28 cellular contexts compared by ENCODE assay signal in the genomic region with DNA sequence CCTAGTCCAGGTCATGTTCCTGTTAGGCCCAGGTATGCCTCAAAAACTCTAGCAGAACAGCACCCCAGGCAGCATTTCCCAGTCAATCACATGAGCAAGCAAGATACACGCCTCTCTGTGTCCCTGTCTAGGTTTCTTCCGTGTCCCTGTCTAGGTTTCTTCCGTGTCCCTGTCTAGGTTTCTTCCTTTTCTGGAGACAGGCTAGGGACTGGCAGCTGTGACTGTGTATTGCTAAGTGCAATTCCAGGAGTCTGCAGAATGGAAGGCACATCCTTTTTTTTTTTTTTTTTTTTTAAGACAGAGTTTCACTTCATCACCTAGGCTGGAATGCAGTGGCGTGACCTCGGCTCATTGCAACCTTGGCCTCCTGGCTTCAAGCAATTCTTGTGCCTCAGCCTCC.
"Had no signal": no experiment of that assay in that cellular context is flagged by ENCODE, and none has a peak within 500 bp of the region (broad histone marks: within the 10 kb centered on the region; RNA-seq: fewer than 3 reads in every experiment).

No MANE protein-coding gene starts in this region.

- ATAC-seq: activated CD4-positive, alpha-beta T cell treated with anti-CD3 and anti-CD28 coated beads for 36 hours; activated CD8-positive, alpha-beta T cell treated with anti-CD3 and anti-CD28 coated beads, Interleukin-2, amount 10 ng/mL, durations not matched to agents 7 days and 5 days; activated naive CD4-positive, alpha-beta T cell treated with anti-CD3 and anti-CD28 coated beads, Interleukin-2, amount 50 U/mL, for 72 hours; activated T-cell treated with anti-CD3 and anti-CD28 coated beads, Interleukin-2, amount 50 U/mL, for 72 hours; effector memory CD8-positive, alpha-beta T cell had no signal

- H3K36me3 Mint-ChIP-seq: activated CD4-positive, alpha-beta memory T cell treated with anti-CD3 and anti-CD28 coated beads for 36 hours; activated naive CD4-positive, alpha-beta T cell treated with anti-CD3 and anti-CD28 coated beads, Interleukin-2, amount 10 ng/mL, durations not matched to agents 7 days and 5 days; activated naive CD4-positive, alpha-beta T cell treated with anti-CD3 and anti-CD28 coated beads, Interleukin-2, amount 50 U/mL, for 72 hours; activated naive CD8-positive, alpha-beta T cell treated with anti-CD3 and anti-CD28 coated beads, Interleukin-2, amount 10 ng/mL, durations not matched to agents 7 days and 5 days had no signal

- H3K4me1 Mint-ChIP-seq: activated CD4-positive, alpha-beta T cell treated with anti-CD3 and anti-CD28 coated beads for 36 hours; activated CD4-positive, alpha-beta T cell treated with anti-CD3 and anti-CD28 coated beads, Interleukin-2, amount 10 ng/mL, durations not matched to agents 24 days and 14 days; activated naive CD4-positive, alpha-beta T cell treated with anti-CD3 and anti-CD28 coated beads, Interleukin-2, amount 10 ng/mL, durations not matched to agents 7 days and 5 days; activated naive CD8-positive, alpha-beta T cell treated with anti-CD3 and anti-CD28 coated beads, Interleukin-2, amount 10 ng/mL, durations not matched to agents 7 days and 5 days had no signal

- H3K4me1 ChIP-seq: ascending aorta, esophagus squamous epithelium had no signal

- H3K9me3 ChIP-seq: ascending aorta, esophagus squamous epithelium had no signal

- H3K4me3 Mint-ChIP-seq: activated CD4-positive, alpha-beta memory T cell treated with anti-CD3 and anti-CD28 coated beads for 36 hours; activated CD4-positive, alpha-beta T cell treated with anti-CD3 and anti-CD28 coated beads for 36 hours; activated CD4-positive, alpha-beta T cell treated with anti-CD3 and anti-CD28 coated beads, Interleukin-2, amount 10 ng/mL, durations not matched to agents 24 days and 14 days; activated CD8-positive, alpha-beta T cell treated with anti-CD3 and anti-CD28 coated beads, Interleukin-2, amount 10 ng/mL, durations not matched to agents 7 days and 5 days; activated naive CD4-positive, alpha-beta T cell treated with anti-CD3 and anti-CD28 coated beads, Interleukin-2, amount 10 ng/mL, durations not matched to agents 7 days and 5 days; activated naive CD8-positive, alpha-beta T cell treated with anti-CD3 and anti-CD28 coated beads, Interleukin-2, amount 10 ng/mL, durations not matched to agents 7 days and 5 days; activated T-cell treated with anti-CD3 and anti-CD28 coated beads, Interleukin-2, amount 50 U/mL, for 24 hours; activated T-cell treated with anti-CD3 and anti-CD28 coated beads, Interleukin-2, amount 50 U/mL, for 72 hours; effector memory CD8-positive, alpha-beta T cell had no signal

- H3K27ac Mint-ChIP-seq: activated CD4-positive, alpha-beta memory T cell treated with anti-CD3 and anti-CD28 coated beads for 36 hours; activated CD4-positive, alpha-beta T cell treated with anti-CD3 and anti-CD28 coated beads for 36 hours; activated CD4-positive, alpha-beta T cell treated with anti-CD3 and anti-CD28 coated beads, Interleukin-2, amount 10 ng/mL, durations not matched to agents 24 days and 14 days; activated CD8-positive, alpha-beta T cell treated with anti-CD3 and anti-CD28 coated beads, Interleukin-2, amount 10 ng/mL, durations not matched to agents 7 days and 5 days; activated naive CD4-positive, alpha-beta T cell treated with anti-CD3 and anti-CD28 coated beads, Interleukin-2, amount 10 ng/mL, durations not matched to agents 7 days and 5 days; activated naive CD4-positive, alpha-beta T cell treated with anti-CD3 and anti-CD28 coated beads, Interleukin-2, amount 50 U/mL, for 72 hours; activated naive CD8-positive, alpha-beta T cell treated with anti-CD3 and anti-CD28 coated beads, Interleukin-2, amount 10 ng/mL, durations not matched to agents 7 days and 5 days; activated T-cell treated with anti-CD3 and anti-CD28 coated beads, Interleukin-2, amount 50 U/mL, for 24 hours; activated T-cell treated with anti-CD3 and anti-CD28 coated beads, Interleukin-2, amount 50 U/mL, for 72 hours; effector memory CD8-positive, alpha-beta T cell had no signal

- H3K9me3 Mint-ChIP-seq: activated CD4-positive, alpha-beta T cell treated with anti-CD3 and anti-CD28 coated beads, Interleukin-2, amount 10 ng/mL, durations not matched to agents 24 days and 14 days; effector memory CD8-positive, alpha-beta T cell had no signal

- H3K27ac ChIP-seq: ascending aorta, brain microvascular endothelial cell, epithelial cell of prostate, esophagus squamous epithelium had no signal

- H3K4me3 ChIP-seq: ascending aorta, esophagus squamous epithelium had no signal

- H3K36me3 ChIP-seq: ascending aorta, brain microvascular endothelial cell, esophagus squamous epithelium had no signal

- H3K27me3 ChIP-seq: ascending aorta, brain microvascular endothelial cell had no signal

- DNase-seq: activated CD4-positive, alpha-beta memory T cell treated with anti-CD3 and anti-CD28 coated beads for 36 hours; activated CD4-positive, alpha-beta T cell treated with anti-CD3 and anti-CD28 coated beads for 36 hours; activated CD4-positive, alpha-beta T cell treated with anti-CD3 and anti-CD28 coated beads, Interleukin-2, amount 10 ng/mL, durations not matched to agents 24 days and 14 days; activated CD4-positive, CD25-positive, alpha-beta regulatory T cell; activated CD4-positive, CD25-positive, alpha-beta regulatory T cell treated with anti-CD3 and anti-CD28 coated beads, Interleukin-2, amount 50 U/mL, for 72 hours; activated CD8-positive, alpha-beta memory T cell treated with anti-CD3 and anti-CD28 coated beads, Interleukin-2, amount 50 U/mL, for 48 hours; activated CD8-positive, alpha-beta T cell treated with anti-CD3 and anti-CD28 coated beads, Interleukin-2, amount 10 ng/mL, durations not matched to agents 7 days and 5 days; activated gamma-delta T cell; activated naive CD4-positive, alpha-beta T cell; activated naive CD4-positive, alpha-beta T cell treated with anti-CD3 and anti-CD28 coated beads, Interleukin-2, amount 10 ng/mL, durations not matched to agents 7 days and 5 days; activated naive CD8-positive, alpha-beta T cell treated with anti-CD3 and anti-CD28 coated beads, Interleukin-2, amount 10 ng/mL, durations not matched to agents 7 days and 5 days; activated T-cell treated with anti-CD3 and anti-CD28 coated beads for 4 hours; activated T-cell treated with anti-CD3 and anti-CD28 coated beads, Interleukin-2, amount 50 U/mL, for 24 hours; activated T-cell treated with anti-CD3 and anti-CD28 coated beads, Interleukin-2, amount 50 U/mL, for 72 hours; brain microvascular endothelial cell; caudate nucleus; cortex of kidney; dermis blood vessel endothelial cell; effector CD4-positive, alpha-beta T cell; effector memory CD8-positive, alpha-beta T cell; esophagus squamous epithelium; head of caudate nucleus; T-helper 2 cell had no signal

- FAIRE-seq: colon, frontal cortex had no signal
